ENCODE assay signal across 26 cellular contexts in genomic region chr11:44072757-44073658, GRCh38. TPM values are rescaled to one million over a fixed set of nuclear protein-coding genes. Genes with fewer than 3 reads are reported as not detected.
"Had no signal": no experiment of that assay in that cellular context is flagged by ENCODE, and none has a peak within 500 bp of the region (broad histone marks: within the 10 kb centered on the region; RNA-seq: fewer than 3 reads in every experiment).

No MANE protein-coding gene starts in this region.

- FAIRE-seq: astrocyte, TTC549 had no signal

- H3K9me3 Mint-ChIP-seq: activated B cell treated with CpG ODN at 0.5 μM for 24 hours; activated CD4-positive, alpha-beta T cell treated with anti-CD3 and anti-CD28 coated beads, Interleukin-2, amount 10 ng/mL, durations not matched to agents 7 days and 5 days; activated CD8-positive, alpha-beta T cell treated with anti-CD3 and anti-CD28 coated beads for 36 hours; activated naive CD4-positive, alpha-beta T cell treated with anti-CD3 and anti-CD28 coated beads, Interleukin-2, amount 50 U/mL, for 24 hours; activated T-cell treated with anti-CD3 and anti-CD28 coated beads, Interleukin-2, amount 50 U/mL, for 72 hours had no signal

- H3K4me3 ChIP-seq: cardiac muscle cell had no signal

- H3K4me3 Mint-ChIP-seq: activated B cell treated with CpG ODN at 0.5 μM for 24 hours; activated CD4-positive, alpha-beta T cell treated with anti-CD3 and anti-CD28 coated beads, Interleukin-2, amount 10 ng/mL, durations not matched to agents 7 days and 5 days; activated CD8-positive, alpha-beta T cell treated with anti-CD3 and anti-CD28 coated beads for 36 hours; activated naive CD4-positive, alpha-beta T cell treated with anti-CD3 and anti-CD28 coated beads, Interleukin-2, amount 50 U/mL, for 24 hours; activated T-cell treated with anti-CD3 and anti-CD28 coated beads, Interleukin-2, amount 50 U/mL, for 72 hours; brain; T-helper 17 cell had no signal

- H3K27me3 ChIP-seq: cardiac muscle cell had no signal

- DNase-seq: activated B cell treated with CpG ODN at 0.5 μM for 24 hours; activated CD4-positive, alpha-beta T cell treated with anti-CD3 and anti-CD28 coated beads for 1 hour; activated CD4-positive, alpha-beta T cell treated with anti-CD3 and anti-CD28 coated beads, Interleukin-2, amount 10 ng/mL, durations not matched to agents 7 days and 5 days; activated CD8-positive, alpha-beta memory T cell treated with anti-CD3 and anti-CD28 coated beads, Interleukin-2, amount 50 U/mL, for 4 hours; activated CD8-positive, alpha-beta T cell treated with anti-CD3 and anti-CD28 coated beads for 36 hours; activated T-cell treated with anti-CD3 and anti-CD28 coated beads, Interleukin-2, amount 50 U/mL, for 72 hours; amygdala; Karpas-422; NCI-H1048; NCI-H1417; NCI-H1930; NCI-H2171; NCI-H2227 treated with DMSO at 0.1 percent for 48 hours; NCI-H446 treated with DMSO at 0.1 percent for 48 hours; NCI-H526; NCI-H774; SIG-M5; T-helper 17 cell; T-helper 9 cell had no signal

- H3K27me3 Mint-ChIP-seq: activated B cell treated with CpG ODN at 0.5 μM for 24 hours; activated CD4-positive, alpha-beta T cell treated with anti-CD3 and anti-CD28 coated beads, Interleukin-2, amount 10 ng/mL, durations not matched to agents 7 days and 5 days; activated CD8-positive, alpha-beta T cell treated with anti-CD3 and anti-CD28 coated beads for 36 hours; activated naive CD4-positive, alpha-beta T cell treated with anti-CD3 and anti-CD28 coated beads, Interleukin-2, amount 50 U/mL, for 24 hours; T-helper 17 cell had no signal

- H3K4me1 Mint-ChIP-seq: activated B cell treated with CpG ODN at 0.5 μM for 24 hours; activated CD4-positive, alpha-beta T cell treated with anti-CD3 and anti-CD28 coated beads, Interleukin-2, amount 10 ng/mL, durations not matched to agents 7 days and 5 days; activated naive CD4-positive, alpha-beta T cell treated with anti-CD3 and anti-CD28 coated beads, Interleukin-2, amount 50 U/mL, for 24 hours; brain had no signal

- H3K27ac Mint-ChIP-seq: activated B cell treated with CpG ODN at 0.5 μM for 24 hours; activated CD4-positive, alpha-beta T cell treated with anti-CD3 and anti-CD28 coated beads, Interleukin-2, amount 10 ng/mL, durations not matched to agents 7 days and 5 days; activated CD8-positive, alpha-beta T cell treated with anti-CD3 and anti-CD28 coated beads for 36 hours; activated naive CD4-positive, alpha-beta T cell treated with anti-CD3 and anti-CD28 coated beads, Interleukin-2, amount 50 U/mL, for 24 hours; activated T-cell treated with anti-CD3 and anti-CD28 coated beads, Interleukin-2, amount 50 U/mL, for 72 hours; brain; T-helper 17 cell had no signal

- ATAC-seq: activated CD8-positive, alpha-beta T cell treated with anti-CD3 and anti-CD28 coated beads for 36 hours; activated T-cell treated with anti-CD3 and anti-CD28 coated beads, Interleukin-2, amount 50 U/mL, for 72 hours; T-helper 17 cell had no signal

- H3K36me3 Mint-ChIP-seq: brain had no signal

- H3K36me3 ChIP-seq: cardiac muscle cell had no signal

- H3K27ac ChIP-seq: cardiac muscle cell had no signal

RNA-seq across cellular contexts. Expression of gene ACCS, which starts 6.9 kb away (rescaled TPM):
- total RNA-seq: OCI-LY7 had no signal

RNA-seq across cellular contexts. Expression of gene ACCSL, which starts 25.2 kb away (rescaled TPM):
- total RNA-seq: activated B cell treated with CpG ODN at 0.5 μM for 24 hours; activated CD4-positive, alpha-beta T cell treated with anti-CD3 and anti-CD28 coated beads, Interleukin-2, amount 10 ng/mL, durations not matched to agents 7 days and 5 days; activated CD8-positive, alpha-beta T cell treated with anti-CD3 and anti-CD28 coated beads for 36 hours; astrocyte; cardiac muscle cell; OCI-LY7; RPMI7951 had no signal
- polyA plus RNA-seq: cardiac muscle cell had no signal
